ENCODE assay signal across 22 cellular contexts in the genomic region with DNA sequence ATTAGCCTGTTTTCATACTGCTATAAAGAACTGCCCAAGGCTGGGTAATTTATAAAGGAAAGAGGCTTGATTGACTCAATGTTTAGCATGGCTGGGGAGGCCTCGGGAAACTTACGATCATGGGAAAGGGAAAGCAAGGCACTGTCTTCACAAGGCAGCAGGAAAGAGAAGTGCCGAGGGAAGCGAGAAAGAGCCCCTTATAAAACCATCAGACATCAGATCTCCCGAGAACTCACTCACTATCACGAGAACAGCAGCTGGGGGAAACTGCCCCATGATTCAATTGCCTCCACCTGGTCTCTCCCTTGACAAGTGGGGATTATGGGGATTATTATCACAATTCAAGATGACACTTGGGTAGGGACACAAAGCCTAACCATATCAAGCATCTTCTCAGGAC. TPM values are rescaled to one million over a fixed set of nuclear protein-coding genes. Genes with fewer than 3 reads are reported as not detected.
A peak's percentile ranks its signal among the peaks of the same experiment; 100 is the strongest.
DNase-seq lines count a peak whose midpoint lies in the region; ATAC-seq and TF ChIP-seq lines count a peak whose summit lies in the region.
"Had no signal": no experiment of that assay in that cellular context is flagged by ENCODE, and none has a peak within 500 bp of the region (broad histone marks: within the 10 kb centered on the region; RNA-seq: fewer than 3 reads in every experiment).

No MANE protein-coding gene starts in this region.

- H3K9me3 Mint-ChIP-seq in activated CD8-positive, alpha-beta memory T cell treated with anti-CD3 and anti-CD28 coated beads, Interleukin-2, amount 10 ng/mL, durations not matched to agents 7 days and 5 days (ENCODE audit: low read depth): no peaks in the 10 kb centered on the region
- H3K9me3 Mint-ChIP-seq: H9, HFFc6 had no signal

- ATAC-seq in activated CD8-positive, alpha-beta memory T cell treated with anti-CD3 and anti-CD28 coated beads, Interleukin-2, amount 10 ng/mL, durations not matched to agents 7 days and 5 days: no peak
- no peak for ATAC-seq in GM19395 (IDR thresholded peaks at IDR 0.05; ENCODE audit: unreplicated experiment)
- no peak for ATAC-seq in GM21526 (IDR thresholded peaks at IDR 0.05; ENCODE audit: low FRiP score, unreplicated experiment)
- no peak for ATAC-seq in GM21825 (IDR thresholded peaks at IDR 0.05; ENCODE audit: unreplicated experiment)
- ATAC-seq: A549, Panc1 had no signal

- CTCF ChIA-PET in activated CD8-positive, alpha-beta memory T cell treated with anti-CD3 and anti-CD28 coated beads, Interleukin-2, amount 10 ng/mL, durations not matched to agents 7 days and 5 days (lab: Charles Lee): no interaction called here

- no peaks in the 10 kb centered on the region for H3K4me1 Mint-ChIP-seq in activated CD8-positive, alpha-beta memory T cell treated with anti-CD3 and anti-CD28 coated beads, Interleukin-2, amount 10 ng/mL, durations not matched to agents 7 days and 5 days
- H3K4me1 Mint-ChIP-seq: CD4-positive, CD25-positive, alpha-beta regulatory T cell had no signal

- peaks cover 4% of the 10 kb centered on the region for H3K27me3 Mint-ChIP-seq in activated CD8-positive, alpha-beta memory T cell treated with anti-CD3 and anti-CD28 coated beads, Interleukin-2, amount 10 ng/mL, durations not matched to agents 7 days and 5 days
- H3K27me3 Mint-ChIP-seq: B cell had no signal

- DNase-seq in activated CD8-positive, alpha-beta memory T cell treated with anti-CD3 and anti-CD28 coated beads, Interleukin-2, amount 10 ng/mL, durations not matched to agents 7 days and 5 days: peak; percentile 27
- no peak for DNase-seq in activated CD8-positive, alpha-beta memory T cell treated with anti-CD3 and anti-CD28 coated beads for 24 hours
- DNase-seq in Karpas-422 (peak; percentile 33), coronary artery (ENCODE audit: low spot score) (peak; percentile 16), tibial artery (peak; percentile 3 to 23)
- DNase-seq: CD4-positive, CD25-positive, alpha-beta regulatory T cell; DMS79 treated with DMSO at 0.1 percent for 48 hours; GM23248; H9; HFFc6; MG63; NCI-H1417; NCI-H1694 treated with DMSO at 0.1 percent for 48 hours; NCI-H2107; NCI-H2227 treated with DMSO at 0.1 percent for 48 hours; NCI-H510A had no signal

- H3K79me2 ChIP-seq in Karpas-422 (ENCODE audit: low read length): no peaks in the 10 kb centered on the region

- intact Hi-C loops in tibial artery (cut with DNase I; ENCODE audit: low total_unique reads): no loop called here

- H4K20me1 ChIP-seq in Karpas-422 (ENCODE audit: insufficient read depth, low read depth, low read length): no peaks in the 10 kb centered on the region

- no peak overlapping the region for H3K4me2 ChIP-seq in Karpas-422 (ENCODE audit: low read depth, low read length, poor library complexity, severe bottlenecking)
- H3K4me2 ChIP-seq: A549 had no signal

- H3K27me3 ChIP-seq in Karpas-422 (ENCODE audit: low read length) (no peaks in the 10 kb centered on the region), tibial artery (no peaks in the 10 kb centered on the region)
- H3K27me3 ChIP-seq: MG63 had no signal

- H3K4me3 ChIP-seq in Karpas-422 (ENCODE audit: low read length) (no peak overlapping the region), coronary artery (no peak overlapping the region), tibial artery (no peak overlapping the region)
- H3K4me3 ChIP-seq: A549, GM23248, MG63 had no signal

- H3K27ac ChIP-seq in Karpas-422 (ENCODE audit: low read length) (no peak overlapping the region), coronary artery (no peak overlapping the region), tibial artery (no peak overlapping the region)
- H3K27ac ChIP-seq: A549, GM23248 had no signal

- H3K9ac ChIP-seq in Karpas-422 (ENCODE audit: low read length): no peak overlapping the region
- H3K9ac ChIP-seq: GM23248 had no signal

- no peaks in the 10 kb centered on the region for H3K9me3 ChIP-seq in Karpas-422 (ENCODE audit: low read length)
- H3K9me3 ChIP-seq in tibial artery: no peaks in the 10 kb centered on the region
- H3K9me3 ChIP-seq: A549, MG63 had no signal

- no peaks in the 10 kb centered on the region for H3K36me3 Mint-ChIP-seq in activated CD8-positive, alpha-beta memory T cell treated with anti-CD3 and anti-CD28 coated beads, Interleukin-2, amount 10 ng/mL, durations not matched to agents 7 days and 5 days
- H3K36me3 Mint-ChIP-seq: CD4-positive, CD25-positive, alpha-beta regulatory T cell had no signal

- H3K36me3 ChIP-seq in Karpas-422 (ENCODE audit: insufficient read depth, low read length): no peaks in the 10 kb centered on the region
- H3K36me3 ChIP-seq in tibial artery: no peaks in the 10 kb centered on the region
- H3K36me3 ChIP-seq: MG63 had no signal

- H3K9me2 ChIP-seq in Karpas-422 (replicated peaks; ENCODE audit: insufficient read depth, low read length): no peaks in the 10 kb centered on the region

- no peak overlapping the region for H2AFZ ChIP-seq in Karpas-422 (ENCODE audit: low read length)
- H2AFZ ChIP-seq: GM23248 had no signal

- no peak overlapping the region for H3K4me3 Mint-ChIP-seq in activated CD8-positive, alpha-beta memory T cell treated with anti-CD3 and anti-CD28 coated beads, Interleukin-2, amount 10 ng/mL, durations not matched to agents 7 days and 5 days
- H3K4me3 Mint-ChIP-seq: B cell; CD4-positive, CD25-positive, alpha-beta regulatory T cell; H9; HFFc6 had no signal

- TF ChIP-seq CTCF in coronary artery (IDR thresholded peaks at IDR 0.05) (no peak), tibial artery (IDR thresholded peaks at IDR 0.05) (no peak)

- H3K4me1 ChIP-seq in Karpas-422 (ENCODE audit: low read length) (peaks cover 6% of the 10 kb centered on the region), tibial artery (peaks cover 0 to 31% (median 0%) of the 10 kb centered on the region in 4 donors)

- no peak overlapping the region for H3K27ac Mint-ChIP-seq in activated CD8-positive, alpha-beta memory T cell treated with anti-CD3 and anti-CD28 coated beads, Interleukin-2, amount 10 ng/mL, durations not matched to agents 7 days and 5 days
- H3K27ac Mint-ChIP-seq: B cell, H9, HFFc6 had no signal

RNA-seq across cellular contexts. Expression of gene RHOB, which starts 23.3 kb away (rescaled TPM):
- total RNA-seq in activated CD8-positive, alpha-beta memory T cell treated with anti-CD3 and anti-CD28 coated beads, Interleukin-2, amount 10 ng/mL, durations not matched to agents 7 days and 5 days: 10 to 100 TPM in 1 of 2 experiments, 1 to 10 TPM in 1; 9.1 to 36.4 TPM
- not detected in 2 replicates for total RNA-seq in Karpas-422 (2014; rRNA removed; shearing (Covaris generic); ENCODE audit: low replicate concordance)

Comparison
In these comparisons a context has a peak if more than half of its experiments do, and no peak if none do; other contexts are left out.
1. RNA of gene RHOB, which starts 23.3 kb away (total RNA-seq): 9.1 to 36.4 TPM in activated CD8-positive, alpha-beta memory T cell treated with anti-CD3 and anti-CD28 coated beads, Interleukin-2, amount 10 ng/mL, durations not matched to agents 7 days and 5 days; not detected in Karpas-422; every median in the first group is over 10 times any median in the second.